In genomic region chr19:12885749-12886706, GRCh38 we compare ENCODE assay signal across 8 cellular contexts. TPM values are rescaled to one million over a fixed set of nuclear protein-coding genes. Genes with fewer than 3 reads are reported as not detected.
DNase-seq lines count a peak whose midpoint lies in the region; ATAC-seq, FAIRE-seq and TF ChIP-seq lines count a peak whose summit lies in the region.

No MANE protein-coding gene starts in this region.

- no peaks in the 10 kb centered on the region for H3K9me2 ChIP-seq in PC-3 (replicated peaks; ENCODE audit: low read length)

- no peaks in the 10 kb centered on the region for H3K4me1 ChIP-seq in PC-3 (ENCODE audit: insufficient read depth, low read length)
- H3K4me1 ChIP-seq in psoas muscle, result peaks cover 10% of the 10 kb centered on the region
- H3K4me1 ChIP-seq in kidney (ENCODE audit: control insufficient read depth in 1 of 2, insufficient read depth in 1 of 2, low read depth in 1 of 2, low read length in 2 of 2), result peaks cover 0 to 4% of the 10 kb centered on the region in 2 donors

- H3K4me3 ChIP-seq in GM12875 (ENCODE audit: low read depth, low read length) (peak overlapping the region; percentile 58), PC-3 (ENCODE audit: low read length) (no peak overlapping the region), epithelial cell of esophagus (ENCODE audit: low read length) (peak overlapping the region; percentile 38), psoas muscle (peak overlapping the region; percentile 63), kidney (ENCODE audit: low read length in 2 of 2) (no peak overlapping the region)

- intact Hi-C loops in PC-3 (cut with micrococcal nuclease), result no loop called here
- intact Hi-C loops in psoas muscle (cut with DNase I), result no loop called here
- intact Hi-C loops in kidney (cut with DNase I), result no loop called here

- H3K9ac ChIP-seq in PC-3 (ENCODE audit: low read length) (no peak overlapping the region), kidney (ENCODE audit: low read length in 2 of 2) (no peak overlapping the region)

- H3K27ac ChIP-seq in PC-3 (ENCODE audit: low read length), result no peak overlapping the region
- no peak overlapping the region for H3K27ac ChIP-seq in psoas muscle
- H3K27ac ChIP-seq in kidney (ENCODE audit: low read depth in 2 of 2, low read length in 2 of 2), result no peak overlapping the region

- H3K4me2 ChIP-seq in PC-3 (ENCODE audit: low read length), result 0 out of 2 replicates have a peak overlapping the region, but pooled peaks have one; percentile 70

- no peaks in the 10 kb centered on the region for H3F3A ChIP-seq in PC-3 (ENCODE audit: low read length, unreplicated experiment)

- H3K9me3 ChIP-seq in PC-3 (ENCODE audit: low read length) (peaks cover 9% of the 10 kb centered on the region; the same call in 1 of the 2 replicates), psoas muscle (no peaks in the 10 kb centered on the region), kidney (ENCODE audit: control insufficient read depth in 1 of 2, low read length in 2 of 2) (no peaks in the 10 kb centered on the region)

- H2AFZ ChIP-seq in PC-3 (ENCODE audit: low read length), result peak overlapping the region; percentile 79; the same call in 1 of the 2 replicates

- FAIRE-seq in kidney (lab: Jason Lieb, UNC), result no peak

- 7 to 13% (median 8%) methylated on average over 34 to 53 of the region's 53 CpGs for WGBS in psoas muscle, 3 donors

- DNase-seq in PC-3 (no peak), epithelial cell of esophagus (ENCODE audit: low read depth) (no peak), psoas muscle (no peak), kidney (no peak), HEK293T (ENCODE audit: extremely low spot score) (no peak)

- peaks cover 9% of the 10 kb centered on the region; the same call in 1 of the 2 replicates for H3K27me3 ChIP-seq in PC-3 (ENCODE audit: low read length)
- H3K27me3 ChIP-seq in psoas muscle (ENCODE audit: insufficient read depth in 3 of 3, low read length in 2 of 3), result peaks cover 0 to 10% (median 2%) of the 10 kb centered on the region in 3 donors

- ATAC-seq in PC-3, result no peak
- ATAC-seq in psoas muscle, result no peak
- no peak for ATAC-seq in GM19023 (IDR thresholded peaks at IDR 0.05; ENCODE audit: unreplicated experiment)
- no peak for ATAC-seq in HG03342 (IDR thresholded peaks at IDR 0.05; ENCODE audit: unreplicated experiment)

- H3K36me3 ChIP-seq in PC-3 (ENCODE audit: low read depth, low read length), result no peaks in the 10 kb centered on the region; the same call in 1 of the 2 replicates
- H3K36me3 ChIP-seq in psoas muscle (ENCODE audit: insufficient read depth in 1 of 2, low read depth in 1 of 2), result no peaks in the 10 kb centered on the region
- no peaks in the 10 kb centered on the region for H3K36me3 ChIP-seq in kidney (ENCODE audit: control insufficient read depth in 1 of 2, insufficient read depth in 2 of 2, low read length in 2 of 2)

- H3K79me2 ChIP-seq in PC-3 (ENCODE audit: low read length), result no peaks in the 10 kb centered on the region

- no TSS peak for BruUV-seq in PC-3 (replicated peaks; lab: Mats Ljungman, UMichigan)

- CTCF ChIA-PET in PC-3 (lab: Charles Lee), result no interaction called here
- CTCF ChIA-PET in HEK293T (lab: Yijun Ruan, JAX), result no interaction called here

- TF ChIP-seq CTCF in GM12875 (IDR thresholded peaks at IDR 0.05; ENCODE audit: borderline replicate concordance, insufficient read depth, low read depth, low read length), result no peak
- no peak for TF ChIP-seq CTCF in PC-3 (conservative IDR thresholded peaks at IDR 0.05; ENCODE audit: low read depth, low read length)
- no peak for TF ChIP-seq CTCF in epithelial cell of esophagus (IDR thresholded peaks at IDR 0.05; ENCODE audit: insufficient read depth, low read depth, low read length, missing control alignments)
- no peak for TF ChIP-seq CTCF in psoas muscle (IDR thresholded peaks at IDR 0.05)
- no peak for TF ChIP-seq CTCF in kidney (IDR thresholded peaks at IDR 0.05; ENCODE audit: borderline replicate concordance, extremely low read depth, insufficient read depth)

- H4K20me1 ChIP-seq in PC-3 (ENCODE audit: low read length), result no peaks in the 10 kb centered on the region

- POLR2A ChIA-PET in PC-3 (lab: Charles Lee; ENCODE audit: unreplicated experiment) (no interaction called here), HEK293T (lab: Yijun Ruan, JAX) (interaction anchor here (1.6 kb wide), 1 partner anchor 27 kb away, joined by 4 read pairs; no protein-coding TSS in a partner anchor)

TF ChIP-seq in HEK293T, 16 proteins besides CTCF, POLR2A, EP300 and RAD21:
- TF ChIP-seq LEF1 (IDR thresholded peaks at IDR 0.05; ENCODE audit: borderline replicate concordance), result no peak
- no peak for TF ChIP-seq PKNOX1 (IDR thresholded peaks at IDR 0.05)
- no peak for TF ChIP-seq SP1 (IDR thresholded peaks at IDR 0.05)
- TF ChIP-seq FOXK2 (IDR thresholded peaks at IDR 0.05), result no peak
- no peak for TF ChIP-seq BHLHE40 (IDR thresholded peaks at IDR 0.05; ENCODE audit: borderline replicate concordance)
- TF ChIP-seq FOXM1 (IDR thresholded peaks at IDR 0.05; ENCODE audit: borderline replicate concordance), result no peak
- TF ChIP-seq FOXA1 (IDR thresholded peaks at IDR 0.05), result no peak
- no peak for TF ChIP-seq ZNF384 (IDR thresholded peaks at IDR 0.05)
- TF ChIP-seq SUZ12 (IDR thresholded peaks at IDR 0.05), result no peak
- TF ChIP-seq ELF4 (IDR thresholded peaks at IDR 0.05), result no peak
- TF ChIP-seq CTBP1 (IDR thresholded peaks at IDR 0.05; ENCODE audit: borderline replicate concordance), result no peak
- no peak for TF ChIP-seq L3MBTL2 (conservative IDR thresholded peaks at IDR 0.05)

RNA-seq across cellular contexts. Expression of gene KLF1, which starts 1.0 kb away (rescaled TPM):
- not detected in 2 replicates for total RNA-seq in PC-3 (2014; rRNA removed)
- under 1 TPM in 2 of 4 donors, not detected in 2; 0.34 to 0.37 TPM for total RNA-seq in psoas muscle
- polyA plus RNA-seq in psoas muscle, result under 1 TPM in 1 of 3 donors, not detected in 2; 0.18 TPM
- not detected for total RNA-seq in kidney
- not detected for polyA plus RNA-seq in kidney (ENCODE audit: insufficient read depth, low read depth, low replicate concordance)

RNA-seq across cellular contexts. Expression of gene DNASE2, which starts 4.8 kb away (rescaled TPM):
- total RNA-seq in PC-3 (2014; rRNA removed), result 47.1 and 48.0 TPM in 2 replicates
- 10 to 100 TPM in 2 of 4 donors, 1 to 10 TPM in 2; 5.5 to 23.0 (median 13.1) TPM for total RNA-seq in psoas muscle
- 10 to 100 TPM in 1 of 3 donors, 1 to 10 TPM in 2; 5.9 to 14.8 (median 7.5) TPM for polyA plus RNA-seq in psoas muscle
- total RNA-seq in kidney, result 34.7 TPM
- polyA plus RNA-seq in kidney (ENCODE audit: insufficient read depth, low read depth, low replicate concordance), result 50.9 TPM

RNA-seq across cellular contexts. Expression of gene GCDH, which starts 4.9 kb away (rescaled TPM):
- total RNA-seq in PC-3 (2014; rRNA removed) (37.4 and 38.6 TPM in 2 replicates), psoas muscle (10 to 100 TPM; 18.9 to 45.2 (median 31.2) TPM), kidney (21.9 TPM)
- polyA plus RNA-seq in psoas muscle (10 to 100 TPM; 21.1 to 28.8 (median 21.9) TPM), kidney (ENCODE audit: insufficient read depth, low read depth, low replicate concordance) (45.6 TPM)

RNA-seq across cellular contexts. Expression of gene SYCE2, which starts 33.1 kb away (rescaled TPM):
- total RNA-seq in PC-3 (2014; rRNA removed) (0.40 and 0.95 TPM in 2 replicates), psoas muscle (not detected), kidney (not detected)
- polyA plus RNA-seq in psoas muscle (under 1 TPM in 1 of 3 donors, not detected in 2; 0.05 TPM), kidney (ENCODE audit: insufficient read depth, low read depth, low replicate concordance) (not detected)

RNA-seq across cellular contexts. Expression of gene FARSA, which starts 47.5 kb away (rescaled TPM):
- total RNA-seq in PC-3 (2014; rRNA removed) (194 and 339 TPM in 2 replicates), psoas muscle (10 to 100 TPM; 45.9 to 65.1 (median 59.1) TPM), kidney (48.0 TPM)
- polyA plus RNA-seq in psoas muscle (100 to 1,000 TPM in 1 of 3 donors, 10 to 100 TPM in 2; 61.6 to 161 (median 93.3) TPM), kidney (ENCODE audit: insufficient read depth, low read depth, low replicate concordance) (58.2 TPM)

Comparison
In these comparisons a context has a peak if more than half of its experiments do, and no peak if none do; other contexts are left out.
1. H3K4me3 ChIP-seq: peak in GM12875 (single experiment), epithelial cell of esophagus (single experiment) and psoas muscle (single experiment); none in PC-3 (single experiment) and kidney (0 of 2).